In the genomic region with DNA sequence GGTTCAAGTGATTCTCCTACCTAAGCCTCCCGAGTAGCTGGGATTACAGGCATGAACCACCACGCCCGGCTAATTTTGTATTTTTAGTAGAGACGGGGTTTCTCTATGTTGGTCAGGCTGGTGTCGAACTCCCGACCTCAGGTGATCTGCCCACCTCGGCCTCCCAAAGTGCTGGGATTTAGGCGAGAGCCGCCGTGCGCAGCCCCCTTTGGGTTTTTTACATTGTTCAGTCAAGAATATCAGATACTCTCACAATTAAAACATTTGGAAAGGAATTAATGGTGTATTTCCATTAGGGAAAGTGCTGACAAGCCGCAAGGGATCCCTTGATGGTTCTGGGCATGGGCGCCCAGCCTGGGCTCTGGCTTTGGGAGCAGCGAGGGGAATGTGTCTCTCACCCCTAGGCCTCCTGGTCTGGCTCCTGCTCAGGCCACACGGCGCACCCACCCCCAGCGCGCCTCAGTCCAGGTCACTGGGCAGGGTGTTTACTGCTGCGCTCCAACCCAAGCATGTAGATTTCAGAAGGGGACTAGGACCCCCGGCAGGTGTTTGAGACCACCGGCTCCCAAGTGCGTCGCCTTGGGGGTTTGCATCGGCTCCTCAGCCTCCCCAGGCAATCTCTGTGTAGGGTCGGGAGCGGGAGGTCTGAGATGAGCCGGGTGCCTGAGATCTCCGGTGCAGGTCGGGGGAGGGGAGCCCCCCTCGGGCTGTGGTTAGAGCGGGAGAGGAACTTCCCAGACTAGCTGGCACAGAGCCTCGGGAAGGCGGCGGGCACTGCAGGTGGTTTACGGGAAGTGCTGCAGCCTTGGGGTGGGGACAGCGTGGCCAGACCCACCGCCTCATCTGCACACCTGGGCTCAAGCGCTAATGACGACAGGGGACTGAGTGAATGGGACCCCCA, we compare ENCODE assay signal across 10 cellular contexts. TPM values are rescaled to one million over a fixed set of nuclear protein-coding genes. Genes with fewer than 3 reads are reported as not detected.
DNase-seq lines count a peak whose midpoint lies in the region; ATAC-seq, FAIRE-seq and TF ChIP-seq lines count a peak whose summit lies in the region.
"Had no signal": no experiment of that assay in that cellular context is flagged by ENCODE, and none has a peak within 500 bp of the region (broad histone marks: within the 10 kb centered on the region; RNA-seq: fewer than 3 reads in every experiment).

No MANE protein-coding gene starts in this region.

- no peaks in the 10 kb centered on the region for H3K9me3 ChIP-seq in HEK293 (ENCODE audit: control insufficient read depth, insufficient read depth, low read depth, low read length)
- H3K9me3 ChIP-seq in small intestine (ENCODE audit: control insufficient read depth, low read depth), result no peaks in the 10 kb centered on the region

- ATAC-seq in left ventricle myocardium superior, result no peak

- H3K4me3 ChIP-seq in HEK293 (ENCODE audit: low read depth, low read length) (no peak overlapping the region), small intestine (ENCODE audit: low read depth in 1 of 2, low read length in 2 of 2) (no peak overlapping the region)

- TF ChIP-seq CTCF in HEK293 (tag by site-specific recombination; IDR thresholded peaks at IDR 0.05) (no peak), VCaP (conservative IDR thresholded peaks at IDR 0.05) (no peak)

- no peak overlapping the region for H3K27ac ChIP-seq in HEK293 (ENCODE audit: extremely low read depth, low read depth, low read length)
- H3K27ac ChIP-seq in VCaP, result peak overlapping the region; percentile 87
- H3K27ac ChIP-seq in small intestine (ENCODE audit: low read depth in 1 of 2, low read length in 1 of 2), result peak overlapping the region; percentile 84 to 96

- peaks cover 0 to 40% of the 10 kb centered on the region in 2 experiments; a peak in 1 of 3 replicates for H3K36me3 ChIP-seq in HEK293 (ENCODE audit: control insufficient read depth in 2 of 2, insufficient read depth in 1 of 2, low read length in 2 of 2)
- peaks cover 10 to 13% of the 10 kb centered on the region in 2 donors for H3K36me3 ChIP-seq in small intestine (ENCODE audit: control insufficient read depth in 2 of 2, insufficient read depth in 2 of 2, low read length in 2 of 2)

- H3K4me1 ChIP-seq in HEK293 (ENCODE audit: control insufficient read depth, insufficient read depth, low read length) (no peaks in the 10 kb centered on the region), small intestine (ENCODE audit: control insufficient read depth in 2 of 2, insufficient read depth in 1 of 2, low read depth in 1 of 2, low read length in 1 of 2) (peaks cover 4 to 7% of the 10 kb centered on the region in 2 donors)

- no peak for FAIRE-seq in small intestine (lab: Jason Lieb, UNC)
- FAIRE-seq: islet of Langerhans had no signal

- CTCF ChIA-PET in HEK293 (lab: Yijun Ruan, JAX), result no interaction called here

- intact Hi-C loops in left ventricle myocardium superior (cut with micrococcal nuclease), result no loop called here

- DNase-seq in left ventricle myocardium superior (peak; percentile 52), small intestine (no peak), hypothalamus (lab: John Stamatoyannopoulos, UW) (no peak), cortex of kidney (lab: John Stamatoyannopoulos, UW) (no peak), NCI-H187 (lab: John Stamatoyannopoulos, UW) (no peak), NCI-H774 (lab: John Stamatoyannopoulos, UW) (no peak)
- DNase-seq: NCI-H1694 had no signal

- 71 to 77% (median 74%) methylated on average over 38 to 39 of the region's 39 CpGs for WGBS in small intestine, 3 donors

- POLR2A ChIA-PET in HEK293 (lab: Yijun Ruan, JAX), result interaction anchor here (1.0 to 1.5 kb wide), 3 partner anchors 41 to 79 kb away, joined by 3 to 7 read pairs (median 3); a partner anchor contains a TSS

- no peaks in the 10 kb centered on the region for H3K27me3 ChIP-seq in small intestine (ENCODE audit: control insufficient read depth in 2 of 2, insufficient read depth in 2 of 2, low read length in 2 of 2)

TF ChIP-seq in HEK293, 187 proteins besides CTCF, POLR2A, EP300 and RAD21:
- TF ChIP-seq GLIS2 (tag by site-specific recombination; IDR thresholded peaks at IDR 0.05), result peak; percentile 23; the same call in 1 of the 2 replicates
- no peak for TF ChIP-seq REPIN1 (tag by site-specific recombination; IDR thresholded peaks at IDR 0.05; ENCODE audit: low read depth)
- TF ChIP-seq, protein P1, sequence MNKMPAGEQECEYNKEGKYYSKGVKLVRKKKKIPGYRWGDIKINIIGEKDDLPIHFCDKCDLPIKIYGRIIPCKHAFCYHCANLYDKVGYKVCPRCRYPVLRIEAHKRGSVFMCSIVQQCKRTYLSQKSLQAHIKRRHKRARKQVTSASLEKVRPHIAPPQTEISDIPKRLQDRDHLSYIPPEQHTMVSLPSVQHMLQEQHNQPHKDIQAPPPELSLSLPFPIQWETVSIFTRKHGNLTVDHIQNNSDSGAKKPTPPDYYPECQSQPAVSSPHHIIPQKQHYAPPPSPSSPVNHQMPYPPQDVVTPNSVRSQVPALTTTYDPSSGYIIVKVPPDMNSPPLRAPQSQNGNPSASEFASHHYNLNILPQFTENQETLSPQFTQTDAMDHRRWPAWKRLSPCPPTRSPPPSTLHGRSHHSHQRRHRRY (tag by site-specific recombination; IDR thresholded peaks at IDR 0.05), result no peak
- TF ChIP-seq ZNF175 (tag by site-specific recombination; IDR thresholded peaks at IDR 0.05), result no peak

RNA-seq across cellular contexts. Expression of a gene that starts 0.8 kb away (rescaled TPM):
- total RNA-seq in left ventricle myocardium superior, result 14.4 TPM
- polyA plus RNA-seq in small intestine, result 100 to 1,000 TPM in 2 of 3 donors, 10 to 100 TPM in 1; 34.3 to 115 (median 112) TPM

RNA-seq across cellular contexts. Expression of a gene that starts 8.2 kb away (rescaled TPM):
- total RNA-seq in left ventricle myocardium superior, result not detected
- 100 to 1,000 TPM; 112 to 941 (median 931) TPM for polyA plus RNA-seq in small intestine

RNA-seq across cellular contexts. Expression of a gene that starts 10.4 kb away (rescaled TPM):
- not detected for total RNA-seq in left ventricle myocardium superior
- 10 to 100 TPM in 2 of 3 donors, 1 to 10 TPM in 1; 4.8 to 25.7 (median 18.9) TPM for polyA plus RNA-seq in small intestine

RNA-seq across cellular contexts. Expression of a gene that starts 20.5 kb away (rescaled TPM):
- not detected for total RNA-seq in left ventricle myocardium superior
- polyA plus RNA-seq in small intestine, result 1 to 10 TPM in 1 of 3 donors, under 1 TPM in 2; 0.51 to 1.4 (median 0.89) TPM

RNA-seq across cellular contexts. Expression of a gene that starts 40.3 kb away (rescaled TPM):
- total RNA-seq in left ventricle myocardium superior, result 18.5 TPM
- polyA plus RNA-seq in small intestine, result 10 to 100 TPM; 14.6 to 25.0 (median 22.1) TPM
